1 cellular context compared by ENCODE assay signal in genomic region chr12:57190821-57191220, GRCh38.
TF ChIP-seq lines count a peak whose summit lies in the region.

No MANE protein-coding gene starts in this region.

TF ChIP-seq in HepG2, 621 proteins besides CTCF, POLR2A, EP300 and RAD21:
- TF ChIP-seq AGO2 (optimal IDR thresholded peaks at IDR 0.05; ENCODE audit: low read depth, low read length) = peak; percentile 82
- TF ChIP-seq HNRNPLL (IDR thresholded peaks at IDR 0.05; ENCODE audit: low read depth, low read length, poor library complexity, severe bottlenecking) = peak; percentile 2
- TF ChIP-seq, protein P1, sequence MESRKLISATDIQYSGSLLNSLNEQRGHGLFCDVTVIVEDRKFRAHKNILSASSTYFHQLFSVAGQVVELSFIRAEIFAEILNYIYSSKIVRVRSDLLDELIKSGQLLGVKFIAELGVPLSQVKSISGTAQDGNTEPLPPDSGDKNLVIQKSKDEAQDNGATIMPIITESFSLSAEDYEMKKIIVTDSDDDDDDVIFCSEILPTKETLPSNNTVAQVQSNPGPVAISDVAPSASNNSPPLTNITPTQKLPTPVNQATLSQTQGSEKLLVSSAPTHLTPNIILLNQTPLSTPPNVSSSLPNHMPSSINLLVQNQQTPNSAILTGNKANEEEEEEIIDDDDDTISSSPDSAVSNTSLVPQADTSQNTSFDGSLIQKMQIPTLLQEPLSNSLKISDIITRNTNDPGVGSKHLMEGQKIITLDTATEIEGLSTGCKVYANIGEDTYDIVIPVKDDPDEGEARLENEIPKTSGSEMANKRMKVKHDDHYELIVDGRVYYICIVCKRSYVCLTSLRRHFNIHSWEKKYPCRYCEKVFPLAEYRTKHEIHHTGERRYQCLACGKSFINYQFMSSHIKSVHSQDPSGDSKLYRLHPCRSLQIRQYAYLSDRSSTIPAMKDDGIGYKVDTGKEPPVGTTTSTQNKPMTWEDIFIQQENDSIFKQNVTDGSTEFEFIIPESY (CRISPR knock-in tag; IDR thresholded peaks at IDR 0.05) = 0 out of 2 replicates have a peak, but pooled peaks have one; percentile 8
- TF ChIP-seq, protein P2, sequence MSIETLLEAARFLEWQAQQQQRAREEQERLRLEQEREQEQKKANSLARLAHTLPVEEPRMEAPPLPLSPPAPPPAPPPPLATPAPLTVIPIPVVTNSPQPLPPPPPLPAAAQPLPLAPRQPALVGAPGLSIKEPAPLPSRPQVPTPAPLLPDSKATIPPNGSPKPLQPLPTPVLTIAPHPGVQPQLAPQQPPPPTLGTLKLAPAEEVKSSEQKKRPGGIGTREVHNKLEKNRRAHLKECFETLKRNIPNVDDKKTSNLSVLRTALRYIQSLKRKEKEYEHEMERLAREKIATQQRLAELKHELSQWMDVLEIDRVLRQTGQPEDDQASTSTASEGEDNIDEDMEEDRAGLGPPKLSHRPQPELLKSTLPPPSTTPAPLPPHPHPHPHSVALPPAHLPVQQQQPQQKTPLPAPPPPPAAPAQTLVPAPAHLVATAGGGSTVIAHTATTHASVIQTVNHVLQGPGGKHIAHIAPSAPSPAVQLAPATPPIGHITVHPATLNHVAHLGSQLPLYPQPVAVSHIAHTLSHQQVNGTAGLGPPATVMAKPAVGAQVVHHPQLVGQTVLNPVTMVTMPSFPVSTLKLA (IDR thresholded peaks at IDR 0.05) = no peak
TF ChIP-seq in HepG2: peak in this region for 3.
